Comparison of ENCODE assay signal across 25 cellular contexts in genomic region chr10:52502237-52502636, GRCh38.
A peak's percentile ranks its signal among the peaks of the same experiment; 100 is the strongest.
DNase-seq lines count a peak whose midpoint lies in the region; ATAC-seq, FAIRE-seq and TF ChIP-seq lines count a peak whose summit lies in the region.
"Had no signal": no experiment of that assay in that cellular context is flagged by ENCODE, and none has a peak within 500 bp of the region (broad histone marks: within the 10 kb centered on the region; RNA-seq: fewer than 3 reads in every experiment).

No MANE protein-coding gene starts in this region.

- no peak overlapping the region for H4K5ac ChIP-seq in IMR-90 (ENCODE audit: low read depth, low read length)

- POLR2A ChIA-PET in IMR-90 (lab: Charles Lee; ENCODE audit: unreplicated experiment): no interaction called here
- POLR2A ChIA-PET in PC-3 (lab: Charles Lee; ENCODE audit: unreplicated experiment): interaction anchor here (0.6 kb wide), 1 partner anchor 1662 kb away, joined by 4 read pairs; no protein-coding TSS in a partner anchor
- POLR2A ChIA-PET in endothelial cell of umbilical vein (lab: Charles Lee): no interaction called here

- CTCF ChIA-PET in IMR-90 (lab: Yijun Ruan, JAX) (no interaction called here), PC-3 (lab: Charles Lee) (no interaction called here), endothelial cell of umbilical vein (lab: Charles Lee) (interaction anchor here (1.4 to 2.2 kb wide), 3 partner anchors 14 to 194 kb away, joined by 3 to 6 read pairs (median 4); no protein-coding TSS in a partner anchor)

- TF ChIP-seq RAD21 in IMR-90 (IDR thresholded peaks at IDR 0.05; ENCODE audit: low read length): no peak

- dilution Hi-C loops in IMR-90 (cut with HindIII; ENCODE audit: low sequenced_read_pairs, unreplicated experiment) (no loop called here), endothelial cell of umbilical vein (cut with MboI; ENCODE audit: extremely low pct_ligation_motif_present, low sequenced_read_pairs) (no loop called here)

- H2BK5ac ChIP-seq in IMR-90 (ENCODE audit: low read depth, low read length, poor library complexity, severe bottlenecking): no peak overlapping the region

- no peak overlapping the region for H3K4ac ChIP-seq in IMR-90 (ENCODE audit: low read depth, low read length)

- peak; percentile 47 for FAIRE-seq in endothelial cell of umbilical vein (lab: Jason Lieb, UNC)
- FAIRE-seq: A549, GM12878, GM12892, GM18507 had no signal

- in situ Hi-C loops in IMR-90 (cut with MboI; ENCODE audit: low sequenced_read_pairs): no loop called here

- H3K9me2 ChIP-seq in PC-3 (replicated peaks; ENCODE audit: low read length): no peaks in the 10 kb centered on the region

- no peaks in the 10 kb centered on the region for H3F3A ChIP-seq in PC-3 (ENCODE audit: low read length, unreplicated experiment)

- DNase-seq in IMR-90: peak; percentile 3
- DNase-seq in PC-3: no peak
- DNase-seq in endothelial cell of umbilical vein (ENCODE audit: low read depth, low spot score): no peak
- no peak for DNase-seq in BE2C
- DNase-seq in inferior parietal cortex (ENCODE audit: extremely low spot score): no peak
- no peak for DNase-seq in breast epithelium (ENCODE audit: low spot score in 2 of 2)
- DNase-seq: AML-193; C1 segment of cervical spinal cord; CD4-positive, alpha-beta memory T cell; CD4-positive, CD25-positive, alpha-beta regulatory T cell; CD8-positive, alpha-beta memory T cell; COR-L47; DMS 273 treated with DMSO at 0.1 percent for 48 hours; DMS153; DMS53; DMS79; DND-41; EL; GDM1 had no signal

- TF ChIP-seq POLR2A in IMR-90 (IDR thresholded peaks at IDR 0.05; ENCODE audit: low read depth, low read length): no peak
- no peak for TF ChIP-seq POLR2A in endothelial cell of umbilical vein (IDR thresholded peaks at IDR 0.05; ENCODE audit: low read depth, low read length)
- no peak for TF ChIP-seq POLR2A in breast epithelium (IDR thresholded peaks at IDR 0.05)

- no peaks in the 10 kb centered on the region for H3K4me1 ChIP-seq in IMR-90 (ENCODE audit: control insufficient read depth, insufficient read depth, low read length)
- no peaks in the 10 kb centered on the region for H3K4me1 ChIP-seq in PC-3 (ENCODE audit: insufficient read depth, low read length)
- H3K4me1 ChIP-seq in endothelial cell of umbilical vein (ENCODE audit: control insufficient read depth, extremely low read depth, insufficient read depth, low read length): no peaks in the 10 kb centered on the region
- no peaks in the 10 kb centered on the region for H3K4me1 ChIP-seq in BE2C
- H3K4me1 ChIP-seq in breast epithelium: no peaks in the 10 kb centered on the region
- H3K4me1 ChIP-seq: A549, BLaER1 had no signal

- H3K23ac ChIP-seq in IMR-90 (ENCODE audit: low read depth, low read length): no peak overlapping the region

- no peak overlapping the region for H2BK20ac ChIP-seq in IMR-90 (ENCODE audit: low read depth, low read length)

- H3K27ac ChIP-seq in IMR-90 (ENCODE audit: insufficient read depth, low read length) (no peak overlapping the region), PC-3 (ENCODE audit: low read length) (no peak overlapping the region), endothelial cell of umbilical vein (ENCODE audit: insufficient read depth, low read depth, low read length) (no peak overlapping the region), breast epithelium (no peak overlapping the region)
- H3K27ac ChIP-seq: 22Rv1, A549, BLaER1 had no signal

- H3K9me3 ChIP-seq in IMR-90 (ENCODE audit: control insufficient read depth, insufficient read depth, low read length) (peaks cover 3% of the 10 kb centered on the region), PC-3 (ENCODE audit: low read length) (peaks cover 36% of the 10 kb centered on the region), endothelial cell of umbilical vein (replicated peaks; ENCODE audit: control insufficient read depth, insufficient read depth, low read length) (no peaks in the 10 kb centered on the region), BE2C (no peaks in the 10 kb centered on the region), breast epithelium (peaks cover 3 to 19% of the 10 kb centered on the region in 2 donors)

- no CpG with 5 or more reads among the region's 2 CpGs for WGBS in IMR-90 (ENCODE audit: extremely low coverage in 2 of 2, insufficient read length in 1 of 2), 2 experiments

- no peak overlapping the region for H4K91ac ChIP-seq in IMR-90 (ENCODE audit: insufficient read depth, low read depth, low read length)

- no peaks in the 10 kb centered on the region for H3K36me3 ChIP-seq in IMR-90 (ENCODE audit: control insufficient read depth, insufficient read depth, low read length)
- peaks cover 18% of the 10 kb centered on the region for H3K36me3 ChIP-seq in PC-3 (ENCODE audit: low read depth, low read length)
- H3K36me3 ChIP-seq in endothelial cell of umbilical vein (ENCODE audit: control insufficient read depth in 2 of 2, extremely low read depth in 1 of 2, insufficient read depth in 2 of 2, low read length in 2 of 2): no peaks in the 10 kb centered on the region
- no peaks in the 10 kb centered on the region for H3K36me3 ChIP-seq in BE2C
- H3K36me3 ChIP-seq in breast epithelium: no peaks in the 10 kb centered on the region
- H3K36me3 ChIP-seq: BLaER1 had no signal

- H3K18ac ChIP-seq in IMR-90 (ENCODE audit: low read depth, low read length): no peak overlapping the region

- H2BK120ac ChIP-seq in IMR-90 (ENCODE audit: low read depth, low read length): no peak overlapping the region

- no peaks in the 10 kb centered on the region for H4K20me1 ChIP-seq in IMR-90 (ENCODE audit: insufficient read depth, low read length)
- no peaks in the 10 kb centered on the region for H4K20me1 ChIP-seq in PC-3 (ENCODE audit: low read length)
- H4K20me1 ChIP-seq in endothelial cell of umbilical vein (replicated peaks; ENCODE audit: control insufficient read depth, extremely low read depth, insufficient read depth, low read length): no peaks in the 10 kb centered on the region
- H4K20me1 ChIP-seq: BLaER1 had no signal

- BruUV-seq in IMR-90 (replicated peaks; lab: Mats Ljungman, UMichigan): no TSS peak
- no TSS peak for BruUV-seq in PC-3 (replicated peaks; lab: Mats Ljungman, UMichigan)
- BruUV-seq in endothelial cell of umbilical vein (replicated peaks; lab: Mats Ljungman, UMichigan): no TSS peak

- no peak overlapping the region for H2BK15ac ChIP-seq in IMR-90 (ENCODE audit: low read depth, low read length)

- H2AK5ac ChIP-seq in IMR-90 (ENCODE audit: low read depth, low read length): no peak overlapping the region

- no peak overlapping the region for H2AK9ac ChIP-seq in IMR-90 (replicated peaks; ENCODE audit: low read depth, low read length, poor library complexity)

- no peak overlapping the region for H3K9ac ChIP-seq in IMR-90 (ENCODE audit: low read depth, low read length)
- no peak overlapping the region for H3K9ac ChIP-seq in PC-3 (ENCODE audit: low read length)
- no peak overlapping the region for H3K9ac ChIP-seq in endothelial cell of umbilical vein (replicated peaks; ENCODE audit: extremely low read depth, insufficient read depth, low read length)
- H3K9ac ChIP-seq: BLaER1 had no signal

- ATAC-seq in IMR-90 (ENCODE audit: low read depth) (no peak), PC-3 (peak; percentile 74)
- ATAC-seq: A549, GM12878 had no signal

- H3K79me2 ChIP-seq in PC-3 (ENCODE audit: low read length) (no peaks in the 10 kb centered on the region), endothelial cell of umbilical vein (ENCODE audit: control insufficient read depth, insufficient read depth, low read length) (no peaks in the 10 kb centered on the region)

- no peak overlapping the region for H2AFZ ChIP-seq in IMR-90 (replicated peaks; ENCODE audit: low read length, poor library complexity)
- no peak overlapping the region for H2AFZ ChIP-seq in PC-3 (ENCODE audit: low read length)
- H2AFZ ChIP-seq in endothelial cell of umbilical vein (ENCODE audit: low read depth, low read length): no peak overlapping the region

- no peak for TF ChIP-seq CTCF in IMR-90 (conservative IDR thresholded peaks at IDR 0.05; ENCODE audit: low read depth, low read length)
- TF ChIP-seq CTCF in PC-3 (conservative IDR thresholded peaks at IDR 0.05; ENCODE audit: low read depth, low read length): no peak
- TF ChIP-seq CTCF in endothelial cell of umbilical vein (IDR thresholded peaks at IDR 0.05; ENCODE audit: extremely low read depth in 1 of 2, insufficient read depth in 1 of 2, low read depth in 1 of 2, low read length in 2 of 2): no peak
- TF ChIP-seq CTCF in BE2C (IDR thresholded peaks at IDR 0.05; ENCODE audit: low read depth, low read length): no peak
- no peak for TF ChIP-seq CTCF in breast epithelium (IDR thresholded peaks at IDR 0.05)

- H4K8ac ChIP-seq in IMR-90 (ENCODE audit: low read depth in 2 of 2, low read length in 2 of 2): no peak overlapping the region

- H3K4me3 ChIP-seq in IMR-90 (ENCODE audit: insufficient read depth, low read depth, low read length): no peak overlapping the region
- no peak overlapping the region for H3K4me3 ChIP-seq in PC-3 (ENCODE audit: low read length)
- no peak overlapping the region for H3K4me3 ChIP-seq in endothelial cell of umbilical vein (replicated peaks in 1 of 3; ENCODE audit: insufficient read depth in 1 of 3, low read depth in 1 of 3, low read length in 3 of 3)
- H3K4me3 ChIP-seq in BE2C (ENCODE audit: low read depth, low read length): no peak overlapping the region
- no peak overlapping the region for H3K4me3 ChIP-seq in breast epithelium
- H3K4me3 ChIP-seq: A549, BLaER1, GM12878 had no signal

- intact Hi-C loops in IMR-90 (cut with micrococcal nuclease) (no loop called here), PC-3 (cut with micrococcal nuclease) (no loop called here), endothelial cell of umbilical vein (cut with micrococcal nuclease) (no loop called here), breast epithelium (cut with DNase I; ENCODE audit: low total_unique reads) (no loop called here)

- H3K56ac ChIP-seq in IMR-90 (ENCODE audit: extremely low read depth, insufficient read depth, low read length): no peak overlapping the region

- H3K79me1 ChIP-seq in IMR-90 (ENCODE audit: low read depth in 1 of 2, low read length in 2 of 2): no peaks in the 10 kb centered on the region

- H3K14ac ChIP-seq in IMR-90 (replicated peaks; ENCODE audit: low read depth, low read length): no peak overlapping the region

- H3K9me1 ChIP-seq in IMR-90 (ENCODE audit: insufficient read depth, low read length) (no peaks in the 10 kb centered on the region), endothelial cell of umbilical vein (replicated peaks; ENCODE audit: control insufficient read depth, extremely low read depth, insufficient read depth, low read length) (no peaks in the 10 kb centered on the region)

- H3K4me2 ChIP-seq in IMR-90 (ENCODE audit: low read depth, low read length) (no peak overlapping the region), PC-3 (ENCODE audit: low read length) (no peak overlapping the region), endothelial cell of umbilical vein (ENCODE audit: insufficient read depth, low read length) (no peak overlapping the region)
- H3K4me2 ChIP-seq: A549, BLaER1 had no signal

- no peaks in the 10 kb centered on the region for H3K27me3 ChIP-seq in IMR-90 (ENCODE audit: control insufficient read depth, insufficient read depth, low read length)
- H3K27me3 ChIP-seq in PC-3 (ENCODE audit: low read length): no peaks in the 10 kb centered on the region
- H3K27me3 ChIP-seq in endothelial cell of umbilical vein (ENCODE audit: control insufficient read depth in 2 of 2, insufficient read depth in 2 of 2, low read length in 2 of 2): no peaks in the 10 kb centered on the region
- no peaks in the 10 kb centered on the region for H3K27me3 ChIP-seq in BE2C
- no peaks in the 10 kb centered on the region for H3K27me3 ChIP-seq in breast epithelium
- H3K27me3 ChIP-seq: BLaER1 had no signal
